ENCODE assay signal across 23 cellular contexts in the genomic region with DNA sequence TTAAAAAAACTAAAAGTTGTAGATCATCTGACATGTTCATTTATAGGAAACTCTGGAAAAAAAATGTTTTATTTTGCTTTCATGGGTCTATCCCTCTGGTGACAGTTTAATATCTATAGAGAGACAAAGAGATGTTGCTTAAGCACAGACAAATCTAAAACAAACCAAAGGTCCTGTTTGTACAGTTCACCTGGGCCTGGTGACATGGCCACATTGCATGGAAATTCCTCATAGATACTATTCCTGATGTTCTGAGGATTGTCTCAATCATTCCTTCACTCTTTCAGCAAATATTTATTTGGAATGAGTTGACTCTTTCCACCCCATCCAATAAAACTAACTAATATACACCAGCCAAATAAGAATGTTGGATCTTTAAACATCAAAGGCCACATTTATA.
"Had no signal": no experiment of that assay in that cellular context is flagged by ENCODE, and none has a peak within 500 bp of the region (broad histone marks: within the 10 kb centered on the region; RNA-seq: fewer than 3 reads in every experiment).

No MANE protein-coding gene starts in this region.

- DNase-seq: dermis blood vessel endothelial cell; dorsolateral prefrontal cortex; effector CD4-positive, alpha-beta T cell; effector memory CD4-positive, alpha-beta T cell; foreskin keratinocyte; heart left ventricle; hippocampal formation; islet precursor cell; kidney; left cardiac atrium; left ventricle myocardium inferior; lower lobe of right lung; mesenchymal stem cell; mucosa of descending colon; naive B cell; naive thymus-derived CD8-positive, alpha-beta T cell had no signal

- H3K36me3 ChIP-seq: esophagus muscularis mucosa, gastroesophageal sphincter, heart left ventricle, left ventricle myocardium inferior, lower lobe of right lung had no signal

- ATAC-seq: foreskin keratinocyte; gastroesophageal sphincter; heart left ventricle; left cardiac atrium; lower lobe of right lung; mucosa of descending colon; naive thymus-derived CD8-positive, alpha-beta T cell had no signal

- H3K4me3 ChIP-seq: coronary artery, dorsolateral prefrontal cortex, esophagus muscularis mucosa, gastroesophageal sphincter, heart left ventricle, left ventricle myocardium inferior, lower lobe of right lung, mucosa of descending colon had no signal

- H3K9me3 ChIP-seq: esophagus muscularis mucosa, lower lobe of right lung had no signal

- H3K36me3 Mint-ChIP-seq: mesothelial cell of epicardium had no signal

- H3K4me3 Mint-ChIP-seq: mesothelial cell of epicardium; naive B cell; naive thymus-derived CD8-positive, alpha-beta T cell had no signal

- H3K4me1 ChIP-seq: esophagus muscularis mucosa, foreskin keratinocyte, gastroesophageal sphincter, heart left ventricle, left ventricle myocardium inferior, lower lobe of right lung had no signal

- H3K4me1 Mint-ChIP-seq: mesothelial cell of epicardium had no signal

- H3K27ac Mint-ChIP-seq: mesothelial cell of epicardium; naive B cell; naive thymus-derived CD8-positive, alpha-beta T cell had no signal

- H3K27ac ChIP-seq: coronary artery, dorsolateral prefrontal cortex, esophagus muscularis mucosa, foreskin keratinocyte, gastroesophageal sphincter, heart left ventricle, left ventricle myocardium inferior, lower lobe of right lung had no signal

- FAIRE-seq: colon, endothelial cell of umbilical vein, frontal cortex, kidney had no signal

- H3K27me3 ChIP-seq: dorsolateral prefrontal cortex, esophagus muscularis mucosa, gastroesophageal sphincter, heart left ventricle had no signal
